Comparison of ENCODE assay signal across 15 cellular contexts in the genomic region with DNA sequence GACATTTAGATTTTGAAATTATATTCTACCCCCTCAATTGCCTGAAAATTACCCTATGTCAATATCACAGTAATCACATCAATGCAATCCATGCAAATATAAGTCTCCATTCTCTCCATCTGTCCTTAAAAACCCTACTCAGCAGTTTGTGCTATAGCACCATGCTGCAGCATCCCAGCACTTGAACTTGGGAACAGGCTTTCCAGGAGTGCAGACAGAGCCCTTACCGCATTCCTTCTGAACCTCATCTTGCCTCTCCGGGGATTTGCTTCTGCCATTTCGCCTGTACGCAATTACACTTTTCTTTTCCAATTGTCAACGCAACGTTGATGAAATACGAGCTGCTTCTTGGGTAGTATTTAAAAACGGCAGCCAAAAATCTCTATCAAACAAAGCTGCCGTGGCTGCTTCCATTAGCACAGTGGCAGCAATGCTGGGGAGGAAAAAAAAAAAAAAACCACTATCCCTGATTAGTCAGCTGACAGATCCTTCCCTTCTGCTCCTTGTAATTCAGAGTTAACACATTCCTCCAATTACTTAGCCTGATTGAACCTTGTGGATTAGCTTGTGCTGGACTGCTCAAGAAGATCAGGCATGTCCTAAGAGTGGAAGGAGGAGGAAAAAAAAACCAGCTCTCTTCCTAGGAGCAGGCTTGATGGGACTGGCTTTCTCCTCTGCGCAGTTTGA.
DNase-seq lines count a peak whose midpoint lies in the region; ATAC-seq and TF ChIP-seq lines count a peak whose summit lies in the region.
"Had no signal": no experiment of that assay in that cellular context is flagged by ENCODE, and none has a peak within 500 bp of the region (broad histone marks: within the 10 kb centered on the region; RNA-seq: fewer than 3 reads in every experiment).

No MANE protein-coding gene starts in this region.

- no peaks in the 10 kb centered on the region for H3K4me1 ChIP-seq in Caco-2
- H3K4me1 ChIP-seq in vagina, result peaks cover 4% of the 10 kb centered on the region
- H3K4me1 ChIP-seq: BE2C, lower lobe of right lung had no signal

- H3K36me3 ChIP-seq in Caco-2 (ENCODE audit: control insufficient read depth, insufficient read depth, low read length) (no peaks in the 10 kb centered on the region), vagina (no peaks in the 10 kb centered on the region)
- H3K36me3 ChIP-seq: BE2C, lower lobe of right lung had no signal

- ATAC-seq in HG03378 (IDR thresholded peaks at IDR 0.05; ENCODE audit: unreplicated experiment) (no peak), HG02870 (IDR thresholded peaks at IDR 0.05; ENCODE audit: unreplicated experiment) (no peak)
- ATAC-seq: lower lobe of right lung; stimulated activated memory B cell treated with anti-CD40 and anti-IgM and Interleukin-4, amounts not matched to agents 10 μg/mL and 1 μg/mL and 100 μg/mL, for 72 hours had no signal

- BruUV-seq in Caco-2 (replicated peaks; lab: Mats Ljungman, UMichigan), result no TSS peak

- H3K36me3 Mint-ChIP-seq in Caco-2 (ENCODE audit: insufficient read depth, unreplicated experiment) (no peaks in the 10 kb centered on the region), nephron progenitor cell (ENCODE audit: low read depth) (no peaks in the 10 kb centered on the region)
- H3K36me3 Mint-ChIP-seq in activated T-helper 2 cell treated with anti-CD3 and anti-CD28 coated beads, Interferon-gamma antibody, Interleukin-2, Interleukin-4, amounts not matched to agents 10 μg/mL and 5 μg/mL and 100 μg/mL, durations not matched to agents 14 hours and 24 hours and 36 hours (ENCODE audit: low read depth), result no peaks in the 10 kb centered on the region
- H3K36me3 Mint-ChIP-seq: stimulated activated memory B cell treated with anti-CD40 and anti-IgM and Interleukin-4, amounts not matched to agents 10 μg/mL and 1 μg/mL and 100 μg/mL, for 72 hours had no signal

- no peaks in the 10 kb centered on the region for H3K27me3 ChIP-seq in Caco-2 (replicated peaks; ENCODE audit: control insufficient read depth, insufficient read depth, low read length)
- no peaks in the 10 kb centered on the region for H3K27me3 ChIP-seq in vagina
- H3K27me3 ChIP-seq: BE2C had no signal

- DNase-seq in Caco-2, result no peak
- DNase-seq in NCI-H526 treated with DMSO at 0.1 percent for 48 hours (lab: John Stamatoyannopoulos, UW), result peak; percentile 15
- peak; percentile 43 for DNase-seq in fibroblast of gingiva (ENCODE audit: low read depth)
- DNase-seq in nephron progenitor cell, result peak; percentile 1
- no peak for DNase-seq in vagina (ENCODE audit: extremely low spot score in 2 of 2)
- DNase-seq in activated T-helper 2 cell treated with anti-CD3 and anti-CD28 coated beads, Interferon-gamma antibody, Interleukin-2, Interleukin-4, amounts not matched to agents 10 μg/mL and 5 μg/mL and 100 μg/mL, durations not matched to agents 14 hours and 24 hours and 36 hours (ENCODE audit: low spot score), result no peak
- DNase-seq: activated naive CD4-positive, alpha-beta T cell treated with Interleukin-2 at 50 U/mL for 16 hours; BE2C; KBM-7; lower lobe of right lung; NCI-H345; Right ventricle myocardium superior had no signal

- H3K27ac Mint-ChIP-seq in Caco-2 (ENCODE audit: unreplicated experiment) (no peak overlapping the region), nephron progenitor cell (no peak overlapping the region)
- no peak overlapping the region for H3K27ac Mint-ChIP-seq in activated T-helper 2 cell treated with anti-CD3 and anti-CD28 coated beads, Interferon-gamma antibody, Interleukin-2, Interleukin-4, amounts not matched to agents 10 μg/mL and 5 μg/mL and 100 μg/mL, durations not matched to agents 14 hours and 24 hours and 36 hours
- H3K27ac Mint-ChIP-seq: stimulated activated memory B cell treated with anti-CD40 and anti-IgM and Interleukin-4, amounts not matched to agents 10 μg/mL and 1 μg/mL and 100 μg/mL, for 72 hours had no signal

- no peaks in the 10 kb centered on the region for H3K9me3 Mint-ChIP-seq in Caco-2 (ENCODE audit: unreplicated experiment)
- peaks cover 13% of the 10 kb centered on the region for H3K9me3 Mint-ChIP-seq in nephron progenitor cell
- no peaks in the 10 kb centered on the region for H3K9me3 Mint-ChIP-seq in activated T-helper 2 cell treated with anti-CD3 and anti-CD28 coated beads, Interferon-gamma antibody, Interleukin-2, Interleukin-4, amounts not matched to agents 10 μg/mL and 5 μg/mL and 100 μg/mL, durations not matched to agents 14 hours and 24 hours and 36 hours
- H3K9me3 Mint-ChIP-seq: stimulated activated memory B cell treated with anti-CD40 and anti-IgM and Interleukin-4, amounts not matched to agents 10 μg/mL and 1 μg/mL and 100 μg/mL, for 72 hours had no signal

- H3K27ac ChIP-seq in vagina, result no peak overlapping the region
- H3K27ac ChIP-seq: lower lobe of right lung had no signal

- H3K27me3 Mint-ChIP-seq in Caco-2 (ENCODE audit: insufficient read depth, unreplicated experiment), result peaks cover 7% of the 10 kb centered on the region
- H3K27me3 Mint-ChIP-seq in nephron progenitor cell (ENCODE audit: low read depth, poor library complexity), result peaks cover 14% of the 10 kb centered on the region
- H3K27me3 Mint-ChIP-seq in activated T-helper 2 cell treated with anti-CD3 and anti-CD28 coated beads, Interferon-gamma antibody, Interleukin-2, Interleukin-4, amounts not matched to agents 10 μg/mL and 5 μg/mL and 100 μg/mL, durations not matched to agents 14 hours and 24 hours and 36 hours (ENCODE audit: low read depth), result peaks cover 6% of the 10 kb centered on the region
- H3K27me3 Mint-ChIP-seq: stimulated activated memory B cell treated with anti-CD40 and anti-IgM and Interleukin-4, amounts not matched to agents 10 μg/mL and 1 μg/mL and 100 μg/mL, for 72 hours had no signal

- no peak overlapping the region for H3K4me3 ChIP-seq in Caco-2 (ENCODE audit: low read depth, low read length)
- H3K4me3 ChIP-seq in vagina, result no peak overlapping the region
- H3K4me3 ChIP-seq: lower lobe of right lung had no signal

- TF ChIP-seq POLR2A in vagina (IDR thresholded peaks at IDR 0.05), result no peak

- intact Hi-C loops in Caco-2 (cut with micrococcal nuclease; ENCODE audit: unreplicated experiment) (no loop called here), vagina (cut with DNase I) (no loop called here)
- intact Hi-C loops in activated T-helper 2 cell treated with anti-CD3 and anti-CD28 coated beads, Interferon-gamma antibody, Interleukin-2, Interleukin-4, amounts not matched to agents 10 μg/mL and 5 μg/mL and 100 μg/mL, durations not matched to agents 14 hours and 24 hours and 36 hours (cut with micrococcal nuclease), result no loop called here

- no peak for TF ChIP-seq CTCF in Caco-2 (IDR thresholded peaks at IDR 0.05; ENCODE audit: insufficient read depth in 1 of 2, low read depth in 1 of 2, low read length in 1 of 2, severe bottlenecking in 1 of 2, unreplicated experiment in 1 of 2)
- no peak for TF ChIP-seq CTCF in nephron progenitor cell (IDR thresholded peaks at IDR 0.05)
- no peak for TF ChIP-seq CTCF in vagina (IDR thresholded peaks at IDR 0.05)

- H3K4me3 Mint-ChIP-seq in Caco-2 (ENCODE audit: unreplicated experiment) (peak overlapping the region; percentile 17), nephron progenitor cell (peak overlapping the region; percentile 64)
- no peak overlapping the region for H3K4me3 Mint-ChIP-seq in activated T-helper 2 cell treated with anti-CD3 and anti-CD28 coated beads, Interferon-gamma antibody, Interleukin-2, Interleukin-4, amounts not matched to agents 10 μg/mL and 5 μg/mL and 100 μg/mL, durations not matched to agents 14 hours and 24 hours and 36 hours (ENCODE audit: low read depth)
- H3K4me3 Mint-ChIP-seq: stimulated activated memory B cell treated with anti-CD40 and anti-IgM and Interleukin-4, amounts not matched to agents 10 μg/mL and 1 μg/mL and 100 μg/mL, for 72 hours had no signal

- POLR2A ChIA-PET in Caco-2 (lab: Charles Lee), result no interaction called here

- no peaks in the 10 kb centered on the region for H3K4me1 Mint-ChIP-seq in Caco-2 (ENCODE audit: low read depth, unreplicated experiment)
- no peaks in the 10 kb centered on the region for H3K4me1 Mint-ChIP-seq in nephron progenitor cell
- H3K4me1 Mint-ChIP-seq in activated T-helper 2 cell treated with anti-CD3 and anti-CD28 coated beads, Interferon-gamma antibody, Interleukin-2, Interleukin-4, amounts not matched to agents 10 μg/mL and 5 μg/mL and 100 μg/mL, durations not matched to agents 14 hours and 24 hours and 36 hours (ENCODE audit: low read depth), result no peaks in the 10 kb centered on the region
- H3K4me1 Mint-ChIP-seq: stimulated activated memory B cell treated with anti-CD40 and anti-IgM and Interleukin-4, amounts not matched to agents 10 μg/mL and 1 μg/mL and 100 μg/mL, for 72 hours had no signal

- CTCF ChIA-PET in Caco-2 (lab: Charles Lee), result interaction anchor here (0.7 kb wide), 1 partner anchor 114 kb away, joined by 4 read pairs; no protein-coding TSS in a partner anchor

- H3K9me3 ChIP-seq in Caco-2 (no peaks in the 10 kb centered on the region), vagina (no peaks in the 10 kb centered on the region)
- H3K9me3 ChIP-seq: BE2C, lower lobe of right lung had no signal

Comparison
In these comparisons a context has a peak if more than half of its experiments do, and no peak if none do; other contexts are left out.
1. DNase-seq: peak in NCI-H526 treated with DMSO at 0.1 percent for 48 hours (single experiment), fibroblast of gingiva (single experiment) and nephron progenitor cell (single experiment); none in Caco-2 (0 of 2), vagina (0 of 2) and activated T-helper 2 cell treated with anti-CD3 and anti-CD28 coated beads, Interferon-gamma antibody, Interleukin-2, Interleukin-4, amounts not matched to agents 10 μg/mL and 5 μg/mL and 100 μg/mL, durations not matched to agents 14 hours and 24 hours and 36 hours (single experiment).